ENCODE assay signal across 8 cellular contexts in genomic region chr17:1683489-1683888, GRCh38. TPM values are rescaled to one million over a fixed set of nuclear protein-coding genes. Genes with fewer than 3 reads are reported as not detected.
DNase-seq lines count a peak whose midpoint lies in the region; ATAC-seq and TF ChIP-seq lines count a peak whose summit lies in the region.

No MANE protein-coding gene starts in this region.

- no peak for TF ChIP-seq POLR2A in Peyer's patch (IDR thresholded peaks at IDR 0.05)
- no peak for TF ChIP-seq POLR2A in prostate gland (IDR thresholded peaks at IDR 0.05)

- no peak for ATAC-seq in GM21529 (IDR thresholded peaks at IDR 0.05; ENCODE audit: unreplicated experiment)

- WGBS in prostate gland, result 66% methylated on average over 5 of the region's 5 CpGs

- peak overlapping the region; percentile 79 for H3K4me3 ChIP-seq in GM08714 (ENCODE audit: low read length)
- peak overlapping the region; percentile 59 to 95 (median 87) for H3K4me3 ChIP-seq in Peyer's patch
- peak overlapping the region; percentile 92 for H3K4me3 ChIP-seq in epithelial cell of proximal tubule (ENCODE audit: low read depth, low read length)
- H3K4me3 ChIP-seq in prostate gland, result peak overlapping the region; percentile 88 to 93

- H3K36me3 ChIP-seq in Peyer's patch (peaks cover 0 to 51% (median 8%) of the 10 kb centered on the region in 3 donors), prostate gland (peaks cover 25 to 28% of the 10 kb centered on the region in 2 donors)

- H3K9me3 ChIP-seq in Peyer's patch, result no peaks in the 10 kb centered on the region
- H3K9me3 ChIP-seq in prostate gland, result no peaks in the 10 kb centered on the region

- TF ChIP-seq CTCF in Peyer's patch (IDR thresholded peaks at IDR 0.05), result no peak
- TF ChIP-seq CTCF in epithelial cell of proximal tubule (conservative IDR thresholded peaks at IDR 0.05; ENCODE audit: low read depth, low read length), result no peak
- no peak for TF ChIP-seq CTCF in prostate gland (IDR thresholded peaks at IDR 0.05)

- intact Hi-C loops in prostate gland (cut with DNase I), result no loop called here

- DNase-seq in Peyer's patch (no peak), epithelial cell of proximal tubule (ENCODE audit: low read depth) (no peak), prostate gland (ENCODE audit: low spot score) (no peak), AG08396 (ENCODE audit: low spot score) (no peak), iPS-NIHi11 (ENCODE audit: low spot score) (no peak)
- DNase-seq in stimulated activated CD8-positive, alpha-beta memory T cell treated with anti-CD3 and anti-CD28 coated beads, Interleukin-4, amount 100 ng/mL, for 48 hours, result no peak

- H3K27ac ChIP-seq in Peyer's patch (peak overlapping the region in 3 of 4 donors; percentile 89 to 98 (median 94)), prostate gland (peak overlapping the region; percentile 92 to 97)

- no peaks in the 10 kb centered on the region for H3K27me3 ChIP-seq in Peyer's patch
- H3K27me3 ChIP-seq in prostate gland (replicated peaks; ENCODE audit: insufficient read depth), result no peaks in the 10 kb centered on the region

- H3K4me1 ChIP-seq in Peyer's patch (peaks cover 0 to 23% (median 7%) of the 10 kb centered on the region in 4 donors), prostate gland (replicated peaks) (peaks cover 6% of the 10 kb centered on the region)

RNA-seq across cellular contexts. Expression of gene PRPF8, which starts 1.2 kb away (rescaled TPM):
- 100 to 1,000 TPM; 138 to 390 (median 226) TPM for total RNA-seq in Peyer's patch
- 119 and 161 TPM in 2 replicates for total RNA-seq in epithelial cell of proximal tubule
- 100 to 1,000 TPM; 235 to 321 TPM for total RNA-seq in prostate gland

RNA-seq across cellular contexts. Expression of gene TLCD2, which starts 26.7 kb away (rescaled TPM):
- total RNA-seq in Peyer's patch (10 to 100 TPM in 3 of 4 donors, 1 to 10 TPM in 1; 8.3 to 37.8 (median 19.5) TPM), epithelial cell of proximal tubule (1.4 and 1.6 TPM in 2 replicates), prostate gland (1 to 10 TPM; 2.3 TPM)

RNA-seq across cellular contexts. Expression of gene RILP, which starts 33.8 kb away (rescaled TPM):
- total RNA-seq in Peyer's patch, result 100 to 1,000 TPM in 1 of 4 donors, 10 to 100 TPM in 3; 29.7 to 173 (median 92.3) TPM
- 18.2 and 21.4 TPM in 2 replicates for total RNA-seq in epithelial cell of proximal tubule
- 10 to 100 TPM; 16.9 to 24.4 TPM for total RNA-seq in prostate gland

RNA-seq across cellular contexts. Expression of gene SCARF1, which starts 38.0 kb away (rescaled TPM):
- total RNA-seq in Peyer's patch (10 to 100 TPM in 3 of 4 donors, 1 to 10 TPM in 1; 9.8 to 32.2 (median 20.3) TPM), epithelial cell of proximal tubule (14.5 and 19.8 TPM in 2 replicates), prostate gland (10 to 100 TPM; 11.0 to 14.5 TPM)

RNA-seq across cellular contexts. Expression of gene WDR81, which starts 41.0 kb away (rescaled TPM):
- 10 to 100 TPM; 37.1 to 83.3 (median 59.2) TPM for total RNA-seq in Peyer's patch
- total RNA-seq in epithelial cell of proximal tubule, result 17.4 and 20.9 TPM in 2 replicates
- 10 to 100 TPM; 39.2 to 72.9 TPM for total RNA-seq in prostate gland
